Comparison of ENCODE assay signal across 7 cellular contexts in genomic region chr2:240513544-240514287, GRCh38. TPM values are rescaled to one million over a fixed set of nuclear protein-coding genes. Genes with fewer than 3 reads are reported as not detected.
DNase-seq lines count a peak whose midpoint lies in the region; ATAC-seq lines count a peak whose summit lies in the region.

No MANE protein-coding gene starts in this region.

- DNase-seq in NCI-H1694 treated with DMSO at 0.1 percent for 48 hours (lab: John Stamatoyannopoulos, UW) = peak; percentile 51
- peak; percentile 80 to 83 for DNase-seq in activated CD4-positive, alpha-beta T cell treated with anti-CD3 and anti-CD28 coated beads, Interleukin-2, amount 50 U/mL, for 4 hours
- peak; percentile 44 to 79 for DNase-seq in dermis microvascular lymphatic vessel endothelial cell (ENCODE audit: low read depth in 2 of 2)
- DNase-seq in lung microvascular endothelial cell (ENCODE audit: low read depth in 2 of 2) = peak; percentile 84 to 88
- peak; percentile 69 for DNase-seq in stimulated activated CD8-positive, alpha-beta memory T cell treated with anti-CD3 and anti-CD28 coated beads, Interleukin-15, amount 100 ng/mL, for 1 hour (ENCODE audit: low read depth)

- ATAC-seq in GM18502 (IDR thresholded peaks at IDR 0.05; ENCODE audit: poor library complexity, unreplicated experiment) (peak; percentile 96), HG02642 (IDR thresholded peaks at IDR 0.05; ENCODE audit: poor library complexity, unreplicated experiment) (peak; percentile 92)

RNA-seq across cellular contexts. Expression of gene ANKMY1, which starts 44.1 kb away (rescaled TPM):
- total RNA-seq in dermis microvascular lymphatic vessel endothelial cell (3.2 and 6.2 TPM in 2 replicates), lung microvascular endothelial cell (3.5 and 6.0 TPM in 2 replicates)

RNA-seq across cellular contexts. Expression of gene DUSP28, which starts 46.4 kb away (rescaled TPM):
- 1.4 and 1.8 TPM in 2 replicates for total RNA-seq in dermis microvascular lymphatic vessel endothelial cell
- total RNA-seq in lung microvascular endothelial cell = 2.0 and 2.2 TPM in 2 replicates

RNA-seq across cellular contexts. Expression of gene RNPEPL1, which starts 54.6 kb away (rescaled TPM):
- total RNA-seq in dermis microvascular lymphatic vessel endothelial cell (16.2 and 38.6 TPM in 2 replicates), lung microvascular endothelial cell (16.6 and 19.8 TPM in 2 replicates)

Comparison
In these comparisons a context has a peak if more than half of its experiments do, and no peak if none do; other contexts are left out.
1. Peak in every context shown above with its lines: DNase-seq and ATAC-seq.